ENCODE assay signal across 17 cellular contexts in genomic region chr9:105459329-105459728, GRCh38.
"Had no signal": no experiment of that assay in that cellular context is flagged by ENCODE, and none has a peak within 500 bp of the region (broad histone marks: within the 10 kb centered on the region; RNA-seq: fewer than 3 reads in every experiment).

No MANE protein-coding gene starts in this region.

- H3K36me3 ChIP-seq: breast epithelium, esophagus squamous epithelium had no signal

- H3K9ac ChIP-seq: parathyroid adenoma had no signal

- H3K27ac Mint-ChIP-seq: activated naive CD4-positive, alpha-beta T cell treated with anti-CD3 and anti-CD28 coated beads, Interleukin-2, amount 50 U/mL, for 72 hours; activated T-cell treated with anti-CD3 and anti-CD28 coated beads, Interleukin-2, amount 50 U/mL, for 24 hours; naive B cell; stimulated activated naive B cell treated with anti-CD40 and anti-IgM and Interleukin-4, amounts not matched to agents 10 μg/mL and 1 μg/mL and 100 μg/mL, for 72 hours; T-helper 1 cell treated with Interleukin-12 subunit alpha and Interleukin-12 subunit beta and Interleukin-4 antibody, amounts not matched to agents 30 μg/mL and 1 μg/mL, for 36 hours had no signal

- H2AFZ ChIP-seq: parathyroid adenoma had no signal

- H3K27ac ChIP-seq: breast epithelium, esophagus squamous epithelium, parathyroid adenoma, tibial nerve had no signal

- H3K4me1 Mint-ChIP-seq: naive B cell; stimulated activated naive B cell treated with anti-CD40 and anti-IgM and Interleukin-4, amounts not matched to agents 10 μg/mL and 1 μg/mL and 100 μg/mL, for 72 hours had no signal

- H3K4me1 ChIP-seq: breast epithelium had no signal

- H3K4me3 ChIP-seq: breast epithelium, esophagus squamous epithelium, tibial nerve had no signal

- H3K9me3 ChIP-seq: breast epithelium had no signal

- H3K4me3 Mint-ChIP-seq: activated T-cell treated with anti-CD3 and anti-CD28 coated beads, Interleukin-2, amount 50 U/mL, for 24 hours; naive B cell; stimulated activated naive B cell treated with anti-CD40 and anti-IgM and Interleukin-4, amounts not matched to agents 10 μg/mL and 1 μg/mL and 100 μg/mL, for 72 hours; T-helper 1 cell treated with Interleukin-12 subunit alpha and Interleukin-12 subunit beta and Interleukin-4 antibody, amounts not matched to agents 30 μg/mL and 1 μg/mL, for 36 hours had no signal

- H3K27me3 Mint-ChIP-seq: activated T-cell treated with anti-CD3 and anti-CD28 coated beads, Interleukin-2, amount 50 U/mL, for 24 hours; naive B cell; stimulated activated naive B cell treated with anti-CD40 and anti-IgM and Interleukin-4, amounts not matched to agents 10 μg/mL and 1 μg/mL and 100 μg/mL, for 72 hours had no signal

- DNase-seq: activated CD4-positive, alpha-beta T cell treated with anti-CD3 and anti-CD28 coated beads, Interleukin-2, amount 50 U/mL, for 4 hours; activated effector memory CD4-positive, alpha-beta T cell treated with Interleukin-2 at 50 U/mL for 16 hours; activated T-cell treated with anti-CD3 and anti-CD28 coated beads, Interleukin-2, amount 50 U/mL, for 24 hours; esophagus squamous epithelium; foreskin fibroblast; head of caudate nucleus; midbrain; naive B cell; stimulated activated CD4-positive, alpha-beta T cell treated with anti-CD3 and anti-CD28 coated beads, Interleukin-1b, Interleukin-23, amount 100 ng/mL, for 48 hours; stimulated activated naive B cell treated with anti-CD40 and anti-IgM and Interleukin-4, amounts not matched to agents 10 μg/mL and 1 μg/mL and 100 μg/mL, for 72 hours had no signal

- H3K27me3 ChIP-seq: breast epithelium, esophagus squamous epithelium, tibial nerve had no signal

- ATAC-seq: activated CD4-positive, CD25-positive, alpha-beta regulatory T cell treated with anti-CD3 and anti-CD28 coated beads, Interleukin-2, amount 50 U/mL, for 24 hours; activated naive CD4-positive, alpha-beta T cell treated with anti-CD3 and anti-CD28 coated beads, Interleukin-2, amount 50 U/mL, for 72 hours; SK-N-SH treated with all-trans-retinoic acid at 6 μM for 48 hours; stimulated activated naive B cell treated with anti-CD40 and anti-IgM and Interleukin-4, amounts not matched to agents 10 μg/mL and 1 μg/mL and 100 μg/mL, for 72 hours had no signal

- H3K79me2 ChIP-seq: parathyroid adenoma had no signal
